Comparison of ENCODE assay signal across 37 cellular contexts in the genomic region with DNA sequence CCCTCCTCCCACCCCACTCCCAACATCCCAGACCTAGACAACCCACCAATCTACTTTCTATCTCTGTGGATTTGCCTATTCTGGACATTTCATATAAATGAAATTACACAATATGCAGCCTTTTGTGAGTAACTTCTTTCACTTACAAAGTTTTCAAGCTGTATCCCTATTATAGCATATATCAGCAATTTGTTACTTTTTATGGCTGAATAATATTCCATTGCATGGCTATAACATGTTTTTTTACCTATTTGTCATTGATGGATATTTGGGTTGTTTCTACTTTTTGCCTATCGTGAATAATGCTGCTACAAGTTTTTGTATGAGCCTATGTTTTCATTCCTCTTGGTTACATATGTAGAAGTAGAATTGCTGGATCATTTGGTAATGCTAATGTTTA. TPM values are rescaled to one million over a fixed set of nuclear protein-coding genes. Genes with fewer than 3 reads are reported as not detected.
"Had no signal": no experiment of that assay in that cellular context is flagged by ENCODE, and none has a peak within 500 bp of the region (broad histone marks: within the 10 kb centered on the region; RNA-seq: fewer than 3 reads in every experiment).

No MANE protein-coding gene starts in this region.

- H3K36me3 ChIP-seq: adrenal gland, brain microvascular endothelial cell, esophagus squamous epithelium, gastroesophageal sphincter had no signal

- H3K4me3 ChIP-seq: adrenal gland, esophagus squamous epithelium, gastroesophageal sphincter, heart right ventricle, hepatocyte had no signal

- ATAC-seq: activated CD4-positive, alpha-beta T cell treated with anti-CD3 and anti-CD28 coated beads for 36 hours; activated CD8-positive, alpha-beta memory T cell treated with anti-CD3 and anti-CD28 coated beads, Interleukin-2, amount 10 ng/mL, durations not matched to agents 7 days and 5 days; activated CD8-positive, alpha-beta T cell treated with anti-CD3 and anti-CD28 coated beads, Interleukin-2, amount 10 ng/mL, durations not matched to agents 7 days and 5 days; activated naive CD8-positive, alpha-beta T cell treated with anti-CD3 and anti-CD28 coated beads, Interleukin-2, amount 50 U/mL, for 24 hours; gastroesophageal sphincter; heart right ventricle had no signal

- H3K27ac ChIP-seq: adrenal gland, brain microvascular endothelial cell, epithelial cell of prostate, esophagus squamous epithelium, gastroesophageal sphincter, heart right ventricle, hepatocyte had no signal

- H3K4me2 ChIP-seq: hepatocyte had no signal

- H3K27me3 ChIP-seq: brain microvascular endothelial cell had no signal

- H2AFZ ChIP-seq: hepatocyte had no signal

- H3K9me3 ChIP-seq: adrenal gland, esophagus squamous epithelium, heart right ventricle had no signal

- DNase-seq: activated CD4-positive, alpha-beta memory T cell treated with anti-CD3 and anti-CD28 coated beads for 36 hours; activated CD4-positive, alpha-beta T cell treated with anti-CD3 and anti-CD28 coated beads for 36 hours; activated CD4-positive, alpha-beta T cell treated with anti-CD3 and anti-CD28 coated beads, Interleukin-2, amount 10 ng/mL, durations not matched to agents 24 days and 14 days; activated CD4-positive, CD25-positive, alpha-beta regulatory T cell; activated CD4-positive, CD25-positive, alpha-beta regulatory T cell treated with anti-CD3 and anti-CD28 coated beads, Interleukin-2, amount 50 U/mL, for 72 hours; activated CD8-positive, alpha-beta memory T cell treated with anti-CD3 and anti-CD28 coated beads, Interleukin-2, amount 10 ng/mL, durations not matched to agents 7 days and 5 days; activated CD8-positive, alpha-beta memory T cell treated with anti-CD3 and anti-CD28 coated beads, Interleukin-2, amount 50 U/mL, for 4 hours; activated CD8-positive, alpha-beta T cell treated with anti-CD3 and anti-CD28 coated beads, Interleukin-2, amount 10 ng/mL, durations not matched to agents 7 days and 5 days; activated effector memory CD4-positive, alpha-beta T cell treated with anti-CD3 and anti-CD28 coated beads, Interleukin-2, amount 50 U/mL, for 16 hours; activated naive CD4-positive, alpha-beta T cell treated with anti-CD3 and anti-CD28 coated beads for 36 hours; activated naive CD8-positive, alpha-beta T cell treated with anti-CD3 and anti-CD28 coated beads for 36 hours; activated naive CD8-positive, alpha-beta T cell treated with anti-CD3 and anti-CD28 coated beads, Interleukin-2, amount 50 U/mL, for 24 hours; activated T-cell treated with anti-CD3 and anti-CD28 coated beads, Interleukin-2, amount 50 U/mL, for 1 hour; activated T-cell treated with anti-CD3 and anti-CD28 coated beads, Interleukin-2, amount 50 U/mL, for 48 hours; adrenal gland; amygdala; aorta; brain microvascular endothelial cell; cortex of kidney; dermis blood vessel endothelial cell; effector CD4-positive, alpha-beta T cell; esophagus squamous epithelium; foreskin melanocyte; heart right ventricle; T-helper 2 cell had no signal

- FAIRE-seq: bronchial epithelial cell, colon, endometrium, endothelial cell of umbilical vein had no signal

RNA-seq across cellular contexts. Expression of gene CCNI2, which starts 8.0 kb away (rescaled TPM):
- total RNA-seq: aorta, bronchial epithelial cell, cardiac septum, chondrocyte, fibroblast of lung, fibroblast of villous mesenchyme, gastroesophageal sphincter, glomerular endothelial cell had no signal
- polyA plus RNA-seq: fibroblast of lung had no signal
